In genomic region chr11:1196516-1197391, GRCh38 we compare ENCODE assay signal across 1 cellular context.
TF ChIP-seq lines count a peak whose summit lies in the region.

No MANE protein-coding gene starts in this region.

TF ChIP-seq in WTC11, 78 proteins besides CTCF, POLR2A, EP300 and RAD21 (continued from another document):
- no peak for TF ChIP-seq ZNF425 (CRISPR knock-in tag; conservative IDR thresholded peaks at IDR 0.05)
- TF ChIP-seq ERG (CRISPR knock-in tag; IDR thresholded peaks at IDR 0.05), result no peak
- no peak for TF ChIP-seq ZNF512 (CRISPR knock-in tag; IDR thresholded peaks at IDR 0.05; ENCODE audit: borderline replicate concordance)
- no peak for TF ChIP-seq ZNF396 (CRISPR knock-in tag; IDR thresholded peaks at IDR 0.05; ENCODE audit: borderline replicate concordance)
- TF ChIP-seq EMX1 (CRISPR knock-in tag; IDR thresholded peaks at IDR 0.05), result no peak
- TF ChIP-seq ZSCAN18 (CRISPR knock-in tag; IDR thresholded peaks at IDR 0.05), result no peak
- TF ChIP-seq ZNF263 (CRISPR knock-in tag; IDR thresholded peaks at IDR 0.05; ENCODE audit: low read depth), result no peak
- no peak for TF ChIP-seq ATF6 (CRISPR knock-in tag; IDR thresholded peaks at IDR 0.05)
TF ChIP-seq in WTC11: peak in this region for 0.
